18 cellular contexts compared by ENCODE assay signal in the genomic region with DNA sequence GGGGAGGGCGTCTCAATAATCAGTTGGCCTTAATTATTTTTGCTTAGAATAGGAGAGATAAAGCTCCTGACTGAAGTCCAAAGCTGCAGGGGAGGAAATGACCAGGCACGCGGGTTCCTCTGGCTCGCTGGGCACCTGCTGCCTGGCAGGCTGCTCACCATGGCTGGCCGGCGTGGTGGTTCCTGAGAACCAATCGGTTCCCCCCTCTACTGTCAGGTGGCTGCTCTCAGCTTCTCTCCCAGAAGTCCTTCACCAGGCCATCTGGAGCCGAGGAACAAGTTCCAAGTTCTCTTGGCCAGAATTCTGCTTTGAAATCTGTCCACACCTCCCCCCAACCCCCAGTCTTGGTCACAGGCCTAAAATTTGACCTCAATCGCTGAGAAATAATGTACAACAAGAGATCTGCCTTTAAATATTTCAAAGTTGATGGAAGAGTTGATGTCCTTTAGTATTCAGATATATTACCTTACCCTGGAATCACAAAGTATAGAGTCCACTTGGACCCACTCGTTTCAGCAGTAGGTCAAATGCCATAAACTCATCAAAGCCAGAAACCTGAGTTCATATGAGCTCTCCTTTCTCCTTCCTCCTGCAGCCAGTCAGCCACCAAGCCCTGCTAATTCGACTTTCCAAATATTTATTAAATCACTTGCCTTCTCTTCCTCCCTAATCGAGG. TPM values are rescaled to one million over a fixed set of nuclear protein-coding genes. Genes with fewer than 3 reads are reported as not detected.
DNase-seq lines count a peak whose midpoint lies in the region; ATAC-seq and TF ChIP-seq lines count a peak whose summit lies in the region.
"Had no signal": no experiment of that assay in that cellular context is flagged by ENCODE, and none has a peak within 500 bp of the region (broad histone marks: within the 10 kb centered on the region; RNA-seq: fewer than 3 reads in every experiment).

No MANE protein-coding gene starts in this region.

- no peaks in the 10 kb centered on the region for H3K9me3 ChIP-seq in osteoblast (ENCODE audit: low read depth, low read length)
- H3K9me3 ChIP-seq in effector memory CD4-positive, alpha-beta T cell (ENCODE audit: control insufficient read depth, low read length): no peaks in the 10 kb centered on the region
- H3K9me3 ChIP-seq: A549 had no signal

- H3K27ac ChIP-seq in osteoblast (ENCODE audit: low read depth, low read length): no peak overlapping the region
- no peak overlapping the region for H3K27ac ChIP-seq in effector memory CD4-positive, alpha-beta T cell (ENCODE audit: insufficient read depth, low read length, poor library complexity, severe bottlenecking)
- H3K27ac ChIP-seq: A549 had no signal

- no peaks in the 10 kb centered on the region for H3K79me2 ChIP-seq in osteoblast (ENCODE audit: insufficient read depth, low read length)

- H4K20me1 ChIP-seq in osteoblast (ENCODE audit: insufficient read depth, low read length): no peaks in the 10 kb centered on the region

- ATAC-seq in left cardiac atrium (peak; percentile 57 to 87), HG02571 (IDR thresholded peaks at IDR 0.05; ENCODE audit: unreplicated experiment) (no peak)
- ATAC-seq: A549, K562 had no signal

- peaks cover under 1% of the 10 kb centered on the region for H3K4me1 ChIP-seq in osteoblast (ENCODE audit: insufficient read depth, low read length)
- no peaks in the 10 kb centered on the region for H3K4me1 ChIP-seq in effector memory CD4-positive, alpha-beta T cell (ENCODE audit: control insufficient read depth, insufficient read depth, low read length, poor library complexity, severe bottlenecking)
- H3K4me1 ChIP-seq: A549 had no signal

- peaks cover 3% of the 10 kb centered on the region for H3K27me3 ChIP-seq in osteoblast (ENCODE audit: insufficient read depth, low read length)
- no peaks in the 10 kb centered on the region for H3K27me3 ChIP-seq in effector memory CD4-positive, alpha-beta T cell (replicated peaks; ENCODE audit: control insufficient read depth, insufficient read depth, low read length, poor library complexity, severe bottlenecking)

- in situ Hi-C loops in GM13976 (cut with MboI; ENCODE audit: low sequenced_read_pairs, unreplicated experiment): no loop called here

- H3K4me2 ChIP-seq in osteoblast (ENCODE audit: insufficient read depth, low read length): no peak overlapping the region
- H3K4me2 ChIP-seq: A549 had no signal

- peak; percentile 23 for DNase-seq in AG10803 (ENCODE audit: low read depth)
- peak; percentile 58 for DNase-seq in NCI-H2196 treated with DMSO at 0.1 percent for 48 hours (lab: John Stamatoyannopoulos, UW; ENCODE audit: unreplicated experiment)
- DNase-seq in left cardiac atrium: no peak
- DNase-seq in osteoblast (ENCODE audit: insufficient read length, low spot score, missing footprints): peak; percentile 46
- DNase-seq in germinal center (ENCODE audit: low spot score): no peak
- no peak for DNase-seq in effector memory CD4-positive, alpha-beta T cell
- DNase-seq in GM13976 (ENCODE audit: low spot score): no peak
- DNase-seq: COR-L47; MV-4-11; NCI-H1436; NCI-H2029; NCI-H226; NK-92 treated with Interleukin-12 subunit alpha and Interleukin-12 subunit beta, amount 100 ng/mL, for 24 hours; SIG-M5 had no signal

- H2AFZ ChIP-seq in osteoblast (ENCODE audit: low read length): no peak overlapping the region

- H3K4me3 ChIP-seq in AG10803 (ENCODE audit: low read length): no peak overlapping the region
- no peak overlapping the region for H3K4me3 ChIP-seq in osteoblast (ENCODE audit: insufficient read depth, low read length)
- H3K4me3 ChIP-seq in effector memory CD4-positive, alpha-beta T cell (ENCODE audit: insufficient read depth, low read depth, low read length, poor library complexity, severe bottlenecking): no peak overlapping the region
- H3K4me3 ChIP-seq: A549, K562 had no signal

- TF ChIP-seq CTCF in AG10803 (conservative IDR thresholded peaks at IDR 0.05; ENCODE audit: low read length) (no peak), osteoblast (IDR thresholded peaks at IDR 0.05; ENCODE audit: extremely low read depth, low read depth, low read length) (no peak), GM13976 (IDR thresholded peaks at IDR 0.05; ENCODE audit: borderline replicate concordance, control extremely low read depth, extremely low read depth, insufficient read depth, missing control alignments) (no peak)

- intact Hi-C loops in left cardiac atrium (cut with DNase I): no loop called here

- no peaks in the 10 kb centered on the region for H3K36me3 ChIP-seq in osteoblast (ENCODE audit: insufficient read depth, low read length)
- no peaks in the 10 kb centered on the region for H3K36me3 ChIP-seq in effector memory CD4-positive, alpha-beta T cell (ENCODE audit: control insufficient read depth, insufficient read depth, low read length)

RNA-seq across cellular contexts. Expression of a gene that starts 25.2 kb away (rescaled TPM):
- 1 to 10 TPM; 2.5 to 3.5 TPM for total RNA-seq in left cardiac atrium
- under 0.01 and 0.59 TPM in 2 replicates for total RNA-seq in osteoblast
- total RNA-seq: OCI-LY7 had no signal

Comparison
In these comparisons a context has a peak if more than half of its experiments do, and no peak if none do; other contexts are left out.
1. DNase-seq: peak in AG10803 (single experiment), NCI-H2196 treated with DMSO at 0.1 percent for 48 hours (single experiment) and osteoblast (single experiment); none in left cardiac atrium (single experiment), germinal center (single experiment), effector memory CD4-positive, alpha-beta T cell (0 of 3) and GM13976 (single experiment).